27 cellular contexts compared by ENCODE assay signal in the genomic region with DNA sequence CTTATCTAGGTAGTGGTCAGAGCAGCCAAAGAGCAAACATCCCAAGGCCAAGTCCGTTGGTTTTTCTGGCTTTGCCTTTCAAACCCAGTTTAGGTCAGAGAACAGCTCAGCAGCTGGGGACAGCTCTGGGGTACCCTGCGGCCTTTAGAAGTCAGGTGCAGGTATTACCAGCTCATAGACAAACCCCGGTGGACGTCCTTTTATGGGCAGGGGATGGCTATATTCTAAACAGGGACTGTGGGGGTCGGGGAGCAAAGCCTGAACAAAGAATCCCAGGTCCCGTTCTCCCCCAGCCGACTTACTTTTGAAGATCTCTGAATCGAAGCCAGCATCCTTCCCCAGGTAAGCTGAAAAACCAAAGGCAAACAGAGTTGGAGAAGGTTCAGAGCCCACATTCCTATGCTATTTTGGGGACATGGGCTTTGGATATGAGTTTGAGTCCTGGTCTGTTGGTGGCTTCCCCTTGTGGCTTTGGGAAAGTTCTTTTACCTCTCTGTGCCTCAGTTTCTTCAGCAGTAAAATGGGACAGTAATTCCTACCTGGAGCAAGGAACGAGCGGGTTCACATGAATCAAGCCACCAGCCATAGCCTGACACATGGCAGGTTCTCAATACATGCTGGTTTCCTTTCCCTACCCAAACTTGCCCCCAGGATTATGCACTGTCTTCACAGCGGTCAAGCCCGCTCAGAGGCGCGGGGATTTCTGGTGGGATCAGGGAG. TPM values are rescaled to one million over a fixed set of nuclear protein-coding genes. Genes with fewer than 3 reads are reported as not detected.
"Had no signal": no experiment of that assay in that cellular context is flagged by ENCODE, and none has a peak within 500 bp of the region (broad histone marks: within the 10 kb centered on the region; RNA-seq: fewer than 3 reads in every experiment).

No MANE protein-coding gene starts in this region.

- H3K79me2 ChIP-seq: hepatocyte had no signal

- ATAC-seq: left lobe of liver; stimulated activated naive CD8-positive, alpha-beta T cell treated with anti-CD3 and anti-CD28 coated beads, Interleukin-15, Interleukin-2, amounts not matched to agents 100 U/mL and 50 U/mL, for 24 hours had no signal

- H3K4me3 Mint-ChIP-seq: activated CD4-positive, alpha-beta memory T cell treated with anti-CD3 and anti-CD28 coated beads, Interleukin-2, amount 10 ng/mL, durations not matched to agents 7 days and 5 days; activated CD4-positive, alpha-beta T cell treated with anti-CD3 and anti-CD28 coated beads, Interleukin-2, amount 10 ng/mL, durations not matched to agents 7 days and 5 days; activated T-cell treated with anti-CD3 and anti-CD28 coated beads, Interleukin-2, amount 50 U/mL, for 24 hours; nephron had no signal

- H3K27me3 ChIP-seq: esophagus squamous epithelium, hepatocyte, pancreas, testis, transverse colon had no signal

- H3K9me3 ChIP-seq: esophagus squamous epithelium, pancreas, prostate gland, testis, transverse colon had no signal

- H3K27ac Mint-ChIP-seq: activated CD4-positive, alpha-beta memory T cell treated with anti-CD3 and anti-CD28 coated beads, Interleukin-2, amount 10 ng/mL, durations not matched to agents 7 days and 5 days; activated CD4-positive, alpha-beta T cell treated with anti-CD3 and anti-CD28 coated beads, Interleukin-2, amount 10 ng/mL, durations not matched to agents 7 days and 5 days; activated T-cell treated with anti-CD3 and anti-CD28 coated beads, Interleukin-2, amount 50 U/mL, for 24 hours had no signal

- H3K4me1 ChIP-seq: prostate gland, transverse colon had no signal

- DNase-seq: activated CD4-positive, alpha-beta memory T cell treated with anti-CD3 and anti-CD28 coated beads, Interleukin-2, amount 10 ng/mL, durations not matched to agents 7 days and 5 days; activated CD4-positive, alpha-beta T cell treated with anti-CD3 and anti-CD28 coated beads for 1 hour; activated CD4-positive, alpha-beta T cell treated with anti-CD3 and anti-CD28 coated beads, Interleukin-2, amount 10 ng/mL, durations not matched to agents 7 days and 5 days; activated CD8-positive, alpha-beta memory T cell treated with anti-CD3 and anti-CD28 coated beads, Interleukin-2, amount 50 U/mL, for 48 hours; activated gamma-delta T cell treated with Interleukin-2 at 50 U/mL for 16 hours; activated naive CD4-positive, alpha-beta T cell treated with anti-CD3 and anti-CD28 coated beads, Interleukin-2, amount 50 U/mL, for 16 hours; activated T-cell treated with anti-CD3 and anti-CD28 coated beads, Interleukin-2, amount 50 U/mL, for 24 hours; amygdala; effector CD8-positive, alpha-beta T cell; esophagus squamous epithelium; foreskin melanocyte; nucleus accumbens; stimulated activated CD4-positive, alpha-beta T cell treated with anti-CD3 and anti-CD28 coated beads, Interleukin-2, amount 100 ng/mL, for 48 hours; stimulated activated naive CD8-positive, alpha-beta T cell treated with anti-CD3 and anti-CD28 coated beads, Interleukin-15, Interleukin-2, amounts not matched to agents 100 U/mL and 50 U/mL, for 24 hours; T-helper 2 cell; testis; transverse colon had no signal

- H3K27ac ChIP-seq: epithelial cell of prostate, esophagus squamous epithelium, hepatocyte, pancreas, prostate gland, testis, transverse colon had no signal

- H2AFZ ChIP-seq: hepatocyte had no signal

- H3K27me3 Mint-ChIP-seq: activated CD4-positive, alpha-beta memory T cell treated with anti-CD3 and anti-CD28 coated beads, Interleukin-2, amount 10 ng/mL, durations not matched to agents 7 days and 5 days; activated CD4-positive, alpha-beta T cell treated with anti-CD3 and anti-CD28 coated beads, Interleukin-2, amount 10 ng/mL, durations not matched to agents 7 days and 5 days; activated T-cell treated with anti-CD3 and anti-CD28 coated beads, Interleukin-2, amount 50 U/mL, for 24 hours had no signal

- H3K4me2 ChIP-seq: hepatocyte had no signal

- H3K4me1 Mint-ChIP-seq: activated CD4-positive, alpha-beta memory T cell treated with anti-CD3 and anti-CD28 coated beads, Interleukin-2, amount 10 ng/mL, durations not matched to agents 7 days and 5 days; activated CD4-positive, alpha-beta T cell treated with anti-CD3 and anti-CD28 coated beads, Interleukin-2, amount 10 ng/mL, durations not matched to agents 7 days and 5 days had no signal

- H3K4me3 ChIP-seq: esophagus squamous epithelium, hepatocyte, pancreas, prostate gland, testis, transverse colon had no signal

- H3K9me3 Mint-ChIP-seq: activated CD4-positive, alpha-beta memory T cell treated with anti-CD3 and anti-CD28 coated beads, Interleukin-2, amount 10 ng/mL, durations not matched to agents 7 days and 5 days; activated CD4-positive, alpha-beta T cell treated with anti-CD3 and anti-CD28 coated beads, Interleukin-2, amount 10 ng/mL, durations not matched to agents 7 days and 5 days; activated T-cell treated with anti-CD3 and anti-CD28 coated beads, Interleukin-2, amount 50 U/mL, for 24 hours; nephron had no signal

- H3K36me3 ChIP-seq: esophagus squamous epithelium, pancreas, prostate gland, transverse colon had no signal

RNA-seq across cellular contexts. Expression of gene MYOM3, which starts 16.6 kb away (rescaled TPM):
- total RNA-seq: activated CD4-positive, alpha-beta memory T cell treated with anti-CD3 and anti-CD28 coated beads, Interleukin-2, amount 10 ng/mL, durations not matched to agents 7 days and 5 days; activated CD4-positive, alpha-beta T cell treated with anti-CD3 and anti-CD28 coated beads, Interleukin-2, amount 10 ng/mL, durations not matched to agents 7 days and 5 days; lung microvascular endothelial cell had no signal

RNA-seq across cellular contexts. Expression of gene IL22RA1, which starts 47.6 kb away (rescaled TPM):
- total RNA-seq: activated CD4-positive, alpha-beta memory T cell treated with anti-CD3 and anti-CD28 coated beads, Interleukin-2, amount 10 ng/mL, durations not matched to agents 7 days and 5 days; activated CD4-positive, alpha-beta T cell treated with anti-CD3 and anti-CD28 coated beads, Interleukin-2, amount 10 ng/mL, durations not matched to agents 7 days and 5 days; dermis microvascular lymphatic vessel endothelial cell; lung microvascular endothelial cell; mesenteric fat pad; urinary bladder had no signal
